8 cellular contexts compared by ENCODE assay signal in the genomic region with DNA sequence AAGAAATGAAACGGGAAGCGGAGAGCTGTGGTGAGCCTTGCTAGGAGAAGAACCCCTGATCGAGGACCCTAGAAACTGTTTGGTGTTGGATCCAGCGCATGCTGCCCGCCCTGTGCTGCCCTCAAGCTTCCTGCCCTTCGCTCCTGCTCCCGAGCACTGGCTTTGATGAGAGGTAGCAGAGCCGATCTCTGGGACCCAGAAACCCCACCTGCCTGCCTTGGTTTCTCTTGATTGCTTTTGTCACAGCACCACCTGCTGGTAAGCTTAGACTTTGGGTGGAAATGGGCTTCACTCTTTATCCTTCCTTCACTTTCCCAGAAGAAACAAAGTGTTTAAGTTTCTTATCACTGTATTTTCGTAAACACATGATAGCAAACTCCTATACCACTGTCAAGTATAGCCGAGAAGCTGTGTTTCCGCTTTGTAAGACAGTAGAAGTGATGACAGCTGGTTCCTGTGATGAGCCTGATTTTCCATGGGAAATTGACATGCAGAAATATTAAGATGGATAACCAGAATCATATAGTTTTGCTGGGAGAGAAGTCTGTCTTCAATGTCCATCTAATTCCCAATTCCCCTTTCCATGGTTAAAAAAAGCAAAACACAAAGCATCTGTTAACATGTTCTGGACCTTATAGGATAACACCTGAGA.
DNase-seq lines count a peak whose midpoint lies in the region; TF ChIP-seq lines count a peak whose summit lies in the region.

No MANE protein-coding gene starts in this region.

- H3K36me3 ChIP-seq in breast epithelium = no peaks in the 10 kb centered on the region

- H3K9me3 ChIP-seq in breast epithelium = no peaks in the 10 kb centered on the region

- TF ChIP-seq POLR2A in breast epithelium (IDR thresholded peaks at IDR 0.05) = no peak

- intact Hi-C loops in breast epithelium (cut with DNase I; ENCODE audit: low total_unique reads) = loop anchor here (10.0 kb wide), 1 partner anchor 268 kb away; a partner anchor contains a TSS
- intact Hi-C loops in posterior vena cava (cut with DNase I) = loop anchor here (1.0 to 10.0 kb wide), 3 partner anchors 268 to 395 kb away; a partner anchor contains a TSS

- peaks cover 0 to 6% of the 10 kb centered on the region in 2 donors for H3K4me1 ChIP-seq in breast epithelium

- TF ChIP-seq CTCF in 22Rv1 (IDR thresholded peaks at IDR 0.05) = peak; percentile 81
- peak; percentile 83 for TF ChIP-seq CTCF in GM12873 (IDR thresholded peaks at IDR 0.05; ENCODE audit: insufficient read depth, low read depth, low read length, missing control alignments)
- peak; percentile 80 for TF ChIP-seq CTCF in VCaP (conservative IDR thresholded peaks at IDR 0.05)
- TF ChIP-seq CTCF in breast epithelium (IDR thresholded peaks at IDR 0.05) = peak; percentile 53 to 86 (median 70)

- DNase-seq in NCI-H1048 (lab: John Stamatoyannopoulos, UW) (peak; percentile 12), breast epithelium (ENCODE audit: low spot score in 2 of 2) (peak in 1 of 2 donors; percentile 38), iris pigment epithelial cell (ENCODE audit: low read depth) (peak; percentile 53), posterior vena cava (ENCODE audit: low spot score) (no peak)
- peak; percentile 70 for DNase-seq in stimulated activated CD4-positive, alpha-beta T cell treated with anti-CD3 and anti-CD28 coated beads, Interleukin-15, amount 100 ng/mL, for 24 hours

- no peaks in the 10 kb centered on the region for H3K27me3 ChIP-seq in breast epithelium

- no peak overlapping the region for H3K27ac ChIP-seq in 22Rv1
- H3K27ac ChIP-seq in VCaP = no peak overlapping the region
- H3K27ac ChIP-seq in breast epithelium = no peak overlapping the region

- H3K4me3 ChIP-seq in breast epithelium = peak overlapping the region; percentile 21 to 56 (median 35)
